2 cellular contexts compared by ENCODE assay signal in the genomic region with DNA sequence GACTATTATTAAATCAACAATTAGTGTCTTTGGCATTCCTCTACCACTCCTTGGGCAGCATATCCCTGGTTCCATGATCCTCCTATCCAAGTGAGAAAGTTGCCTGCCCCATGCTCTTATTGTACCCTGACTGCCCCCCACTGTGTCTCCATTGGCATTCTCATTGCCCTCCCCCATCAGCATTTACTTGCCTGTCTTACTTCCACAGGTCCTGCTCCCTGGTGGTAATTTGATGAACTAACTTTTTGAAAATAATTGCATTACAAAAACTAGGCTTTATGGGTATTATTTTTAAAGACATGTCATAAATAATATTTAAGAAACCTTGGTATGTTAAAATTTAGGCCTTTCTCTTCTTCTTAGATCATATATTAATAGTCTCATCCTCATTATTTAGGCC.
TF ChIP-seq lines count a peak whose summit lies in the region.

No MANE protein-coding gene starts in this region.

TF ChIP-seq in SK-N-SH, 30 proteins besides CTCF, POLR2A, EP300 and RAD21 (continued from another document):
- TF ChIP-seq, protein P1, sequence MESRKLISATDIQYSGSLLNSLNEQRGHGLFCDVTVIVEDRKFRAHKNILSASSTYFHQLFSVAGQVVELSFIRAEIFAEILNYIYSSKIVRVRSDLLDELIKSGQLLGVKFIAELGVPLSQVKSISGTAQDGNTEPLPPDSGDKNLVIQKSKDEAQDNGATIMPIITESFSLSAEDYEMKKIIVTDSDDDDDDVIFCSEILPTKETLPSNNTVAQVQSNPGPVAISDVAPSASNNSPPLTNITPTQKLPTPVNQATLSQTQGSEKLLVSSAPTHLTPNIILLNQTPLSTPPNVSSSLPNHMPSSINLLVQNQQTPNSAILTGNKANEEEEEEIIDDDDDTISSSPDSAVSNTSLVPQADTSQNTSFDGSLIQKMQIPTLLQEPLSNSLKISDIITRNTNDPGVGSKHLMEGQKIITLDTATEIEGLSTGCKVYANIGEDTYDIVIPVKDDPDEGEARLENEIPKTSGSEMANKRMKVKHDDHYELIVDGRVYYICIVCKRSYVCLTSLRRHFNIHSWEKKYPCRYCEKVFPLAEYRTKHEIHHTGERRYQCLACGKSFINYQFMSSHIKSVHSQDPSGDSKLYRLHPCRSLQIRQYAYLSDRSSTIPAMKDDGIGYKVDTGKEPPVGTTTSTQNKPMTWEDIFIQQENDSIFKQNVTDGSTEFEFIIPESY (IDR thresholded peaks at IDR 0.05; ENCODE audit: borderline replicate concordance, low read depth), result no peak
- TF ChIP-seq NFIC (IDR thresholded peaks at IDR 0.05; ENCODE audit: borderline replicate concordance) (no peak), YY1 (IDR thresholded peaks at IDR 0.05; ENCODE audit: low read depth) (no peak), JUND (IDR thresholded peaks at IDR 0.05) (no peak)

TF ChIP-seq in SK-N-SH treated with all-trans-retinoic acid at 6 μM for 48 hours, 23 proteins besides CTCF, POLR2A, EP300 and RAD21 (continued from another document):
- TF ChIP-seq, protein P2, sequence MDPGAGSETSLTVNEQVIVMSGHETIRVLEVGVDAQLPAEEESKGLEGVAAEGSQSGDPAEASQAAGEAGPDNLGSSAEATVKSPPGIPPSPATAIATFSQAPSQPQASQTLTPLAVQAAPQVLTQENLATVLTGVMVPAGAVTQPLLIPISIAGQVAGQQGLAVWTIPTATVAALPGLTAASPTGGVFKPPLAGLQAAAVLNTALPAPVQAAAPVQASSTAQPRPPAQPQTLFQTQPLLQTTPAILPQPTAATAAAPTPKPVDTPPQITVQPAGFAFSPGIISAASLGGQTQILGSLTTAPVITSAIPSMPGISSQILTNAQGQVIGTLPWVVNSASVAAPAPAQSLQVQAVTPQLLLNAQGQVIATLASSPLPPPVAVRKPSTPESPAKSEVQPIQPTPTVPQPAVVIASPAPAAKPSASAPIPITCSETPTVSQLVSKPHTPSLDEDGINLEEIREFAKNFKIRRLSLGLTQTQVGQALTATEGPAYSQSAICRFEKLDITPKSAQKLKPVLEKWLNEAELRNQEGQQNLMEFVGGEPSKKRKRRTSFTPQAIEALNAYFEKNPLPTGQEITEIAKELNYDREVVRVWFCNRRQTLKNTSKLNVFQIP (CRISPR knock-in tag; IDR thresholded peaks at IDR 0.05; ENCODE audit: borderline replicate concordance, low read depth), result no peak
- TF ChIP-seq, protein P3, sequence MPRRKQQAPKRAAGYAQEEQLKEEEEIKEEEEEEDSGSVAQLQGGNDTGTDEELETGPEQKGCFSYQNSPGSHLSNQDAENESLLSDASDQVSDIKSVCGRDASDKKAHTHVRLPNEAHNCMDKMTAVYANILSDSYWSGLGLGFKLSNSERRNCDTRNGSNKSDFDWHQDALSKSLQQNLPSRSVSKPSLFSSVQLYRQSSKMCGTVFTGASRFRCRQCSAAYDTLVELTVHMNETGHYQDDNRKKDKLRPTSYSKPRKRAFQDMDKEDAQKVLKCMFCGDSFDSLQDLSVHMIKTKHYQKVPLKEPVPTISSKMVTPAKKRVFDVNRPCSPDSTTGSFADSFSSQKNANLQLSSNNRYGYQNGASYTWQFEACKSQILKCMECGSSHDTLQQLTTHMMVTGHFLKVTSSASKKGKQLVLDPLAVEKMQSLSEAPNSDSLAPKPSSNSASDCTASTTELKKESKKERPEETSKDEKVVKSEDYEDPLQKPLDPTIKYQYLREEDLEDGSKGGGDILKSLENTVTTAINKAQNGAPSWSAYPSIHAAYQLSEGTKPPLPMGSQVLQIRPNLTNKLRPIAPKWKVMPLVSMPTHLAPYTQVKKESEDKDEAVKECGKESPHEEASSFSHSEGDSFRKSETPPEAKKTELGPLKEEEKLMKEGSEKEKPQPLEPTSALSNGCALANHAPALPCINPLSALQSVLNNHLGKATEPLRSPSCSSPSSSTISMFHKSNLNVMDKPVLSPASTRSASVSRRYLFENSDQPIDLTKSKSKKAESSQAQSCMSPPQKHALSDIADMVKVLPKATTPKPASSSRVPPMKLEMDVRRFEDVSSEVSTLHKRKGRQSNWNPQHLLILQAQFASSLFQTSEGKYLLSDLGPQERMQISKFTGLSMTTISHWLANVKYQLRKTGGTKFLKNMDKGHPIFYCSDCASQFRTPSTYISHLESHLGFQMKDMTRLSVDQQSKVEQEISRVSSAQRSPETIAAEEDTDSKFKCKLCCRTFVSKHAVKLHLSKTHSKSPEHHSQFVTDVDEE (CRISPR knock-in tag; IDR thresholded peaks at IDR 0.05), result no peak
- no peak for TF ChIP-seq ZFP3 (CRISPR knock-in tag; IDR thresholded peaks at IDR 0.05)
- TF ChIP-seq OSR1 (CRISPR knock-in tag; IDR thresholded peaks at IDR 0.05), result no peak
- TF ChIP-seq, protein P4, sequence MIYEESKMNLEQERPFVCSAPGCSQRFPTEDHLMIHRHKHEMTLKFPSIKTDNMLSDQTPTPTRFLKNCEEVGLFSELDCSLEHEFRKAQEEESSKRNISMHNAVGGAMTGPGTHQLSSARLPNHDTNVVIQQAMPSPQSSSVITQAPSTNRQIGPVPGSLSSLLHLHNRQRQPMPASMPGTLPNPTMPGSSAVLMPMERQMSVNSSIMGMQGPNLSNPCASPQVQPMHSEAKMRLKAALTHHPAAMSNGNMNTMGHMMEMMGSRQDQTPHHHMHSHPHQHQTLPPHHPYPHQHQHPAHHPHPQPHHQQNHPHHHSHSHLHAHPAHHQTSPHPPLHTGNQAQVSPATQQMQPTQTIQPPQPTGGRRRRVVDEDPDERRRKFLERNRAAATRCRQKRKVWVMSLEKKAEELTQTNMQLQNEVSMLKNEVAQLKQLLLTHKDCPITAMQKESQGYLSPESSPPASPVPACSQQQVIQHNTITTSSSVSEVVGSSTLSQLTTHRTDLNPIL (CRISPR knock-in tag; IDR thresholded peaks at IDR 0.05; ENCODE audit: low read depth), result no peak
- TF ChIP-seq ARNTL (CRISPR knock-in tag; IDR thresholded peaks at IDR 0.05; ENCODE audit: borderline replicate concordance, low read depth), result no peak
- TF ChIP-seq, protein P5, sequence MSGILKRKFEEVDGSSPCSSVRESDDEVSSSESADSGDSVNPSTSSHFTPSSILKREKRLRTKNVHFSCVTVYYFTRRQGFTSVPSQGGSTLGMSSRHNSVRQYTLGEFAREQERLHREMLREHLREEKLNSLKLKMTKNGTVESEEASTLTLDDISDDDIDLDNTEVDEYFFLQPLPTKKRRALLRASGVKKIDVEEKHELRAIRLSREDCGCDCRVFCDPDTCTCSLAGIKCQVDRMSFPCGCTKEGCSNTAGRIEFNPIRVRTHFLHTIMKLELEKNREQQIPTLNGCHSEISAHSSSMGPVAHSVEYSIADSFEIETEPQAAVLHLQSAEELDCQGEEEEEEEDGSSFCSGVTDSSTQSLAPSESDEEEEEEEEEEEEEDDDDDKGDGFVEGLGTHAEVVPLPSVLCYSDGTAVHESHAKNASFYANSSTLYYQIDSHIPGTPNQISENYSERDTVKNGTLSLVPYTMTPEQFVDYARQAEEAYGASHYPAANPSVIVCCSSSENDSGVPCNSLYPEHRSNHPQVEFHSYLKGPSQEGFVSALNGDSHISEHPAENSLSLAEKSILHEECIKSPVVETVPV (CRISPR knock-in tag; IDR thresholded peaks at IDR 0.05), result no peak
